Comparison of ENCODE assay signal across 3 cellular contexts in the genomic region with DNA sequence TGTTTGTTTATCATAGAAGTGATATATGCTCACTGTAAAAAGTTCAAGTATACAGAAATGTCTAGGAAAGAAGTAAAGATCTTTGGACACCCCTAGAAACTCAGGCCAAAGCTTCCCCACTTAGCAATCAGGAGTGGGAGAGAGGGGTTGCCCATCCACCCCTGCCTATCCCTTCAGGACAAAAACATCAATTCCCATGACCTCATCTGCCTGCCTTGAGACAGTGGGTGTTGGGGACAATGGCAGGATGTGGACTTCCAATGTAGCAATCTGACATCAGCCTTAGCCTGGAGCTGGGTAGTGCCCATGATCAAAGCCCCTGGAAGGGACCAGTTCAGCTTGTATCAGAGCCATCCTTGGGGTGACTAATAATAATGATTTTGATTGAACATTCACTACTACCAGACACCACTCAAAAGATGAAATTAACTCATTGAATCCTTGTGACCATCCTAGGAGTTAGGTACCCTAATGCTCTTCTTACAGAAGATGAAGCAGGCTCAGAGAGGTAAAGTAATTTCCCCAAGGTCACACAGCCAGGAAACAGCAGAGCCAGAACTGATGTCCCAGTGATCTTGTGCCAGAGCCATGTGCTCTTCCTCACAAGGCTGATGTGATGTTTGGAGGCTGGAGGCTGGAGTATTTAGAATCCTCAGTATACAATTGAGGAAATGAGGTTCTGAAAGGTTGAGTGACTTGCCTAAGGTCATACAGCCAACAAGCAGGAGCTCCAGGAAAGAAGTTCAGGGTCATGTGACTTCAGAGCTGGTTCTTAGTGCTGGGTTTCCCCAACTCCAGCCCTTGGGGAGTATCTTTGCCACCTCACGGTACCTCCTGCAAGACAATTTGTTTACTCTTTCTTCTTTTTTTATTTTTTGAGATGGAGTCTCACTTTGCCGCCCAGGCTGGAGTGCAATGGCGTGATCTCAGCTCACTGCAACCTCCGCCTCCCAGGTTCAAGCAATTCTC.
TF ChIP-seq lines count a peak whose summit lies in the region.

No MANE protein-coding gene starts in this region.

TF ChIP-seq in HEK293, 187 proteins besides CTCF, POLR2A, EP300 and RAD21:
- TF ChIP-seq ZFHX2 (tag by site-specific recombination; conservative IDR thresholded peaks at IDR 0.05), result peak; percentile 79
- TF ChIP-seq ZNF544 (tag by site-specific recombination; IDR thresholded peaks at IDR 0.05), result no peak
- no peak for TF ChIP-seq KLF16 (tag by site-specific recombination; IDR thresholded peaks at IDR 0.05)
- TF ChIP-seq, protein P1, sequence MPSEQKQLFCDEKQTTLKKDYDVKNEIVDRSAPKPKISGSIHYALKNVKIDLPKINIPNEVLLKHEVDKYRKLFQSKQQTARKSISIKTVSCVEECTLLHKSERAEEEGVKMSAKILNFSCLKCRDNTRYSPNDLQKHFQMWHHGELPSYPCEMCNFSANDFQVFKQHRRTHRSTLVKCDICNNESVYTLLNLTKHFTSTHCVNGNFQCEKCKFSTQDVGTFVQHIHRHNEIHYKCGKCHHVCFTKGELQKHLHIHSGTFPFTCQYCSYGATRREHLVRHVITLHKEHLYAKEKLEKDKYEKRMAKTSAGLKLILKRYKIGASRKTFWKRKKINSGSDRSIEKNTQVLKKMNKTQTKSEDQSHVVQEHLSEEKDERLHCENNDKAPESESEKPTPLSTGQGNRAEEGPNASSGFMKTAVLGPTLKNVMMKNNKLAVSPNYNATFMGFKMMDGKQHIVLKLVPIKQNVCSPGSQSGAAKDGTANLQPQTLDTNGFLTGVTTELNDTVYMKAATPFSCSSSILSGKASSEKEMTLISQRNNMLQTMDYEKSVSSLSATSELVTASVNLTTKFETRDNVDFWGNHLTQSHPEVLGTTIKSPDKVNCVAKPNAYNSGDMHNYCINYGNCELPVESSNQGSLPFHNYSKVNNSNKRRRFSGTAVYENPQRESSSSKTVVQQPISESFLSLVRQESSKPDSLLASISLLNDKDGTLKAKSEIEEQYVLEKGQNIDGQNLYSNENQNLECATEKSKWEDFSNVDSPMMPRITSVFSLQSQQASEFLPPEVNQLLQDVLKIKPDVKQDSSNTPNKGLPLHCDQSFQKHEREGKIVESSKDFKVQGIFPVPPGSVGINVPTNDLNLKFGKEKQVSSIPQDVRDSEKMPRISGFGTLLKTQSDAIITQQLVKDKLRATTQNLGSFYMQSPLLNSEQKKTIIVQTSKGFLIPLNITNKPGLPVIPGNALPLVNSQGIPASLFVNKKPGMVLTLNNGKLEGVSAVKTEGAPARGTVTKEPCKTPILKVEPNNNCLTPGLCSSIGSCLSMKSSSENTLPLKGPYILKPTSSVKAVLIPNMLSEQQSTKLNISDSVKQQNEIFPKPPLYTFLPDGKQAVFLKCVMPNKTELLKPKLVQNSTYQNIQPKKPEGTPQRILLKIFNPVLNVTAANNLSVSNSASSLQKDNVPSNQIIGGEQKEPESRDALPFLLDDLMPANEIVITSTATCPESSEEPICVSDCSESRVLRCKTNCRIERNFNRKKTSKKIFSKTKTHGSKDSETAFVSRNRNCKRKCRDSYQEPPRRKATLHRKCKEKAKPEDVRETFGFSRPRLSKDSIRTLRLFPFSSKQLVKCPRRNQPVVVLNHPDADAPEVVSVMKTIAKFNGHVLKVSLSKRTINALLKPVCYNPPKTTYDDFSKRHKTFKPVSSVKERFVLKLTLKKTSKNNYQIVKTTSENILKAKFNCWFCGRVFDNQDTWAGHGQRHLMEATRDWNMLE (tag by site-specific recombination; conservative IDR thresholded peaks at IDR 0.05; ENCODE audit: low read depth), result no peak
- TF ChIP-seq EGR2 (tag by site-specific recombination; IDR thresholded peaks at IDR 0.05; ENCODE audit: low read depth), result peak; percentile 78
- 0 out of 2 replicates have a peak, but pooled peaks have one; percentile 19 for TF ChIP-seq ZXDB (tag by site-specific recombination; IDR thresholded peaks at IDR 0.05)
- TF ChIP-seq, protein P2, sequence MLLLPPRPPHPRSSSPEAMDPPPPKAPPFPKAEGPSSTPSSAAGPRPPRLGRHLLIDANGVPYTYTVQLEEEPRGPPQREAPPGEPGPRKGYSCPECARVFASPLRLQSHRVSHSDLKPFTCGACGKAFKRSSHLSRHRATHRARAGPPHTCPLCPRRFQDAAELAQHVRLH (tag by site-specific recombination; IDR thresholded peaks at IDR 0.05), result 0 out of 2 replicates have a peak, but pooled peaks have one; percentile 26
- peak; percentile 94 for TF ChIP-seq ZNF768 (tag by site-specific recombination; IDR thresholded peaks at IDR 0.05)
TF ChIP-seq in HEK293: peak in this region for 5.

TF ChIP-seq in K562, 482 proteins besides CTCF, POLR2A, EP300 and RAD21 (continues in another document):
- TF ChIP-seq SMARCA5 (IDR thresholded peaks at IDR 0.05) (peak; percentile 42; the same call in 1 of the 2 replicates), KDM1A (IDR thresholded peaks at IDR 0.05) (peak; percentile 31 to 66; a peak in 2 of 4 replicates), HDAC2 (IDR thresholded peaks at IDR 0.05) (peak; percentile 50; the same call in 1 of the 2 replicates), CBX1 (IDR thresholded peaks at IDR 0.05; ENCODE audit: low read depth) (0 out of 2 replicates have a peak, but pooled peaks have one; percentile 38), GABPA (tag; conservative IDR thresholded peaks at IDR 0.05; ENCODE audit: low read depth) (no peak), ETV1 (tag; conservative IDR thresholded peaks at IDR 0.05; ENCODE audit: low read depth) (peak; percentile 28; the same call in 1 of the 2 replicates), BCOR (IDR thresholded peaks at IDR 0.05) (peak; percentile 89), LARP7 (IDR thresholded peaks at IDR 0.05) (no peak), TEAD2 (tag; IDR thresholded peaks at IDR 0.05) (no peak), RCOR1 (IDR thresholded peaks at IDR 0.05; ENCODE audit: borderline replicate concordance in 1 of 2, low read depth in 2 of 2, low read length in 2 of 2) (0 out of 4 replicates have a peak, but pooled peaks of 1 of the 2 experiments have one; percentile 35), ZFP36 (IDR thresholded peaks at IDR 0.05; ENCODE audit: low read depth, low read length, partially characterized antibody) (peak; percentile 79), TCF7 (IDR thresholded peaks at IDR 0.05; ENCODE audit: borderline replicate concordance) (no peak), TAF7 (tag; IDR thresholded peaks at IDR 0.05) (no peak)
- TF ChIP-seq, protein P3, sequence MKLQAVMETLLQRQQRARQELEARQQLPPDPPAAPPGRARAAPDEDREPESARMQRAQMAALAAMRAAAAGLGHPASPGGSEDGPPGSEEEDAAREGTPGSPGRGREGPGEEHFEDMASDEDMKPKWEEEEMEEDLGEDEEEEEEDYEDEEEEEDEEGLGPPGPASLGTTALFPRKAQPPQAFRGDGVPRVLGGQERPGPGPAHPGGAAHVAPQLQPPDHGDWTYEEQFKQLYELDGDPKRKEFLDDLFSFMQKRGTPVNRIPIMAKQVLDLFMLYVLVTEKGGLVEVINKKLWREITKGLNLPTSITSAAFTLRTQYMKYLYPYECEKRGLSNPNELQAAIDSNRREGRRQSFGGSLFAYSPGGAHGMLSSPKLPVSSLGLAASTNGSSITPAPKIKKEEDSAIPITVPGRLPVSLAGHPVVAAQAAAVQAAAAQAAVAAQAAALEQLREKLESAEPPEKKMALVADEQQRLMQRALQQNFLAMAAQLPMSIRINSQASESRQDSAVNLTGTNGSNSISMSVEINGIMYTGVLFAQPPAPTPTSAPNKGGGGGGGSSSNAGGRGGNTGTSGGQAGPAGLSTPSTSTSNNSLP (IDR thresholded peaks at IDR 0.05; ENCODE audit: borderline replicate concordance, low read depth, low read length), result no peak
- TF ChIP-seq, protein P4, sequence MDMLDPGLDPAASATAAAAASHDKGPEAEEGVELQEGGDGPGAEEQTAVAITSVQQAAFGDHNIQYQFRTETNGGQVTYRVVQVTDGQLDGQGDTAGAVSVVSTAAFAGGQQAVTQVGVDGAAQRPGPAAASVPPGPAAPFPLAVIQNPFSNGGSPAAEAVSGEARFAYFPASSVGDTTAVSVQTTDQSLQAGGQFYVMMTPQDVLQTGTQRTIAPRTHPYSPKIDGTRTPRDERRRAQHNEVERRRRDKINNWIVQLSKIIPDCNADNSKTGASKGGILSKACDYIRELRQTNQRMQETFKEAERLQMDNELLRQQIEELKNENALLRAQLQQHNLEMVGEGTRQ (CRISPR knock-in tag; IDR thresholded peaks at IDR 0.05), result 0 out of 2 replicates have a peak, but pooled peaks have one; percentile 12
- TF ChIP-seq, protein P5, sequence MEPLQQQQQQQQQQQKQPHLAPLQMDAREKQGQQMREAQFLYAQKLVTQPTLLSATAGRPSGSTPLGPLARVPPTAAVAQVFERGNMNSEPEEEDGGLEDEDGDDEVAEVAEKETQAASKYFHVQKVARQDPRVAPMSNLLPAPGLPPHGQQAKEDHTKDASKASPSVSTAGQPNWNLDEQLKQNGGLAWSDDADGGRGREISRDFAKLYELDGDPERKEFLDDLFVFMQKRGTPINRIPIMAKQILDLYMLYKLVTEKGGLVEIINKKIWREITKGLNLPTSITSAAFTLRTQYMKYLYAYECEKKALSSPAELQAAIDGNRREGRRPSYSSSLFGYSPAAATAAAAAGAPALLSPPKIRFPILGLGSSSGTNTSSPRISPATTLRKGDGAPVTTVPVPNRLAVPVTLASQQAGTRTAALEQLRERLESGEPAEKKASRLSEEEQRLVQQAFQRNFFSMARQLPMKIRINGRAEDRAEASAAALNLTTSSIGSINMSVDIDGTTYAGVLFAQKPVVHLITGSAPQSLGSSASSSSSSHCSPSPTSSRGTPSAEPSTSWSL (CRISPR knock-in tag; IDR thresholded peaks at IDR 0.05; ENCODE audit: borderline replicate concordance), result no peak

TF ChIP-seq in liver, 16 proteins besides CTCF, POLR2A, EP300 and RAD21:
- no peak for TF ChIP-seq FOXA1 (IDR thresholded peaks at IDR 0.05)
